ENCODE assay signal across 8 cellular contexts in the genomic region with DNA sequence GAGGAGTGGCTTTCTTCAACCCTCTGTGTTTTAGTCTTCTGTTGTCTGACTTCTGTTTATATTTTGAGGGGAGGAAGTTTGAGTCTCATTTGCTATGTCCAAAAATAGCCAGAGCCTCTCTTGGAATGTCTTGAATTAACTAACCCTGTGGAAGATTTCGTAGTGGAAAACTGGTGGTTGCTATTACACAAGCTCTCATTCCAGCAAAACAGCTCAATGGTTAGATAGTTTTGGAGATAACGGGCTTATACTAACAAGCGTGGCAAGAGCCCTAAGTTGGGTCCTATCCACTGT. TPM values are rescaled to one million over a fixed set of nuclear protein-coding genes. Genes with fewer than 3 reads are reported as not detected.
DNase-seq lines count a peak whose midpoint lies in the region; ATAC-seq and TF ChIP-seq lines count a peak whose summit lies in the region.

No MANE protein-coding gene starts in this region.

- 27 to 34% methylated on average over 3 of the region's 3 CpGs for WGBS in heart right ventricle, 2 donors
- 4 to 11% (median 9%) methylated on average over 3 of the region's 3 CpGs for WGBS in ovary, 3 donors

- TF ChIP-seq EP300 in ovary (IDR thresholded peaks at IDR 0.05) = no peak

- no peak overlapping the region for H3K4me3 ChIP-seq in BLaER1 treated with 17β-estradiol and CSF1 and Interleukin-3, amounts not matched to agents 10 nM and 100 nM
- H3K4me3 ChIP-seq in adipocyte (ENCODE audit: low read length) (peak overlapping the region; percentile 87), heart right ventricle (peak overlapping the region in 9 of 10 donors; percentile 61 to 76 (median 73)), ovary (peak overlapping the region; percentile 80)

- no peak overlapping the region for H3K27ac ChIP-seq in BLaER1 treated with 17β-estradiol and CSF1 and Interleukin-3, amounts not matched to agents 10 nM and 100 nM
- H3K27ac ChIP-seq in heart right ventricle (peak overlapping the region; percentile 80 to 97 (median 92)), ovary (peak overlapping the region; percentile 9 to 90)

- H3K9me3 ChIP-seq in BLaER1 treated with 17β-estradiol and CSF1 and Interleukin-3, amounts not matched to agents 10 nM and 100 nM (replicated peaks in 1 of 11) = no peaks in the 10 kb centered on the region
- no peaks in the 10 kb centered on the region for H3K9me3 ChIP-seq in adipocyte (ENCODE audit: control insufficient read depth, low read length)
- no peaks in the 10 kb centered on the region for H3K9me3 ChIP-seq in heart right ventricle
- no peaks in the 10 kb centered on the region for H3K9me3 ChIP-seq in ovary

- DNase-seq in adipocyte (ENCODE audit: low read depth) = peak; percentile 94
- peak in 1 of 2 donors; percentile 15 for DNase-seq in heart right ventricle
- DNase-seq in ovary = no peak
- DNase-seq in NCI-H2171 treated with DMSO at 0.1 percent for 48 hours (lab: John Stamatoyannopoulos, UW) = no peak
- no peak for DNase-seq in activated T-cell treated with anti-CD3 and anti-CD28 coated beads, Interleukin-2, amount 50 U/mL, for 48 hours
- DNase-seq in retina = no peak

- TF ChIP-seq CTCF in heart right ventricle (IDR thresholded peaks at IDR 0.05) = peak in 1 of 9 donors; percentile 7
- no peak for TF ChIP-seq CTCF in ovary (IDR thresholded peaks at IDR 0.05)

- no peak overlapping the region for H3K9ac ChIP-seq in BLaER1 treated with 17β-estradiol and CSF1 and Interleukin-3, amounts not matched to agents 10 nM and 100 nM
- peak overlapping the region; percentile 88 for H3K9ac ChIP-seq in adipocyte (ENCODE audit: low read length)

- H4K20me1 ChIP-seq in BLaER1 treated with 17β-estradiol and CSF1 and Interleukin-3, amounts not matched to agents 10 nM and 100 nM = peaks cover 0 to 5% (median 0%) of the 10 kb centered on the region in 11 experiments; a peak in 1 of 22 replicates

- TF ChIP-seq POLR2A in ovary (IDR thresholded peaks at IDR 0.05) = no peak

- peaks cover 4 to 9% (median 7%) of the 10 kb centered on the region in 10 experiments; a peak in 13 of 20 replicates for H3K4me1 ChIP-seq in BLaER1 treated with 17β-estradiol and CSF1 and Interleukin-3, amounts not matched to agents 10 nM and 100 nM
- peaks cover 39% of the 10 kb centered on the region for H3K4me1 ChIP-seq in adipocyte (ENCODE audit: control insufficient read depth, insufficient read depth, low read length)
- H3K4me1 ChIP-seq in heart right ventricle = peaks cover 5 to 46% (median 22%) of the 10 kb centered on the region in 9 donors
- H3K4me1 ChIP-seq in ovary (ENCODE audit: insufficient read depth) = peaks cover 7% of the 10 kb centered on the region

- H3K4me2 ChIP-seq in BLaER1 treated with 17β-estradiol and CSF1 and Interleukin-3, amounts not matched to agents 10 nM and 100 nM = peak overlapping the region in 9 of 11 experiments; percentile 83 to 99 (median 95); a peak in 13 of 22 replicates

- intact Hi-C loops in heart right ventricle (cut with DNase I) = no loop called here
- intact Hi-C loops in ovary (cut with DNase I) = no loop called here

- peak; percentile 8 to 63 (median 14) for ATAC-seq in heart right ventricle
- ATAC-seq in HG03135 (IDR thresholded peaks at IDR 0.05; ENCODE audit: unreplicated experiment) = no peak

- no peaks in the 10 kb centered on the region for H3K36me3 ChIP-seq in BLaER1 treated with 17β-estradiol and CSF1 and Interleukin-3, amounts not matched to agents 10 nM and 100 nM
- H3K36me3 ChIP-seq in adipocyte (ENCODE audit: control insufficient read depth, insufficient read depth, low read length, severe bottlenecking) (no peaks in the 10 kb centered on the region), heart right ventricle (peaks cover 0 to 18% (median 6%) of the 10 kb centered on the region in 9 donors), ovary (no peaks in the 10 kb centered on the region)

- H3K27me3 ChIP-seq in BLaER1 treated with 17β-estradiol and CSF1 and Interleukin-3, amounts not matched to agents 10 nM and 100 nM = peaks cover 37 to 52% (median 43%) of the 10 kb centered on the region in 11 experiments
- no peaks in the 10 kb centered on the region for H3K27me3 ChIP-seq in adipocyte (replicated peaks; ENCODE audit: control insufficient read depth, insufficient read depth, low read length)
- H3K27me3 ChIP-seq in heart right ventricle = peaks cover 0 to 69% (median 0%) of the 10 kb centered on the region in 7 donors
- no peaks in the 10 kb centered on the region for H3K27me3 ChIP-seq in ovary

RNA-seq across cellular contexts. Expression of gene CCN2, which starts 1.6 kb away (rescaled TPM):
- total RNA-seq in heart right ventricle (10 to 100 TPM in 9 of 10 donors, 1 to 10 TPM in 1; 6.1 to 60.5 (median 40.7) TPM), ovary (10 to 100 TPM; 18.3 to 88.0 (median 52.8) TPM)
- polyA plus RNA-seq in heart right ventricle (10 to 100 TPM in 1 of 2 donors, 1 to 10 TPM in 1; 6.5 to 71.3 TPM), ovary (100 to 1,000 TPM in 1 of 2 donors, 10 to 100 TPM in 1; 74.2 to 191 TPM)

Comparison
In these comparisons a context has a peak if more than half of its experiments do, and no peak if none do; other contexts are left out.
1. H3K27ac ChIP-seq: peak in heart right ventricle (10 of 10) and ovary (2 of 2); none in BLaER1 treated with 17β-estradiol and CSF1 and Interleukin-3, amounts not matched to agents 10 nM and 100 nM (0 of 11).
2. H3K4me3 ChIP-seq: peak in adipocyte (single experiment), heart right ventricle (9 of 10) and ovary (single experiment); none in BLaER1 treated with 17β-estradiol and CSF1 and Interleukin-3, amounts not matched to agents 10 nM and 100 nM (0 of 10).